ENCODE assay signal across 19 cellular contexts in the genomic region with DNA sequence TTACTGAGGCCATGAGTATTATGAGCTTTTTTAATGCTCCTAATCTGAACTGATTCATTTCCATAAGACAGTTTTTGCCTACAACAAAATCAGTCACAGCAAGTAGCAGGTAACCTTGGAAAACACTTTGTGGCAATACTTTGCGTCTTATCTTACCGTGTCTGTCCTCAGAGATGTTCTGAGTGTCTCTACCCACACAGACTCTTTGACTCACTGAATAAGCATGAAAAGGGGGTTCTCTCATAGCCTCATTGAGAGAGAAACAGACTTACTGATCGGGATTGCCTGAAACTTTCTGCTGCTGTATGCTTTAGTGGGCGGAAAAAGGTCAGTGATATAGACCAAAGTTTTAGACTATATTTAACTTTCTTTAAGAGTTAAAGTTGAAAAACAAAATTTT.
"Had no signal": no experiment of that assay in that cellular context is flagged by ENCODE, and none has a peak within 500 bp of the region (broad histone marks: within the 10 kb centered on the region; RNA-seq: fewer than 3 reads in every experiment).

No MANE protein-coding gene starts in this region.

- H3K9me3 ChIP-seq: right lobe of liver, thyroid gland had no signal

- H3K27me3 Mint-ChIP-seq: activated CD4-positive, alpha-beta T cell treated with anti-CD3 and anti-CD28 coated beads, Interleukin-2, amount 10 ng/mL, durations not matched to agents 7 days and 5 days; activated naive CD8-positive, alpha-beta T cell treated with anti-CD3 and anti-CD28 coated beads, Interleukin-2, amount 10 ng/mL, durations not matched to agents 7 days and 5 days; central memory CD8-positive, alpha-beta T cell; stimulated activated memory B cell treated with anti-CD40 and anti-IgM and Interleukin-4, amounts not matched to agents 10 μg/mL and 1 μg/mL and 100 μg/mL, for 72 hours had no signal

- H3K36me3 Mint-ChIP-seq: activated naive CD8-positive, alpha-beta T cell treated with anti-CD3 and anti-CD28 coated beads, Interleukin-2, amount 10 ng/mL, durations not matched to agents 7 days and 5 days; mesothelial cell of epicardium; stimulated activated memory B cell treated with anti-CD40 and anti-IgM and Interleukin-4, amounts not matched to agents 10 μg/mL and 1 μg/mL and 100 μg/mL, for 72 hours; WTC11 had no signal

- H3K79me2 ChIP-seq: hepatocyte, parathyroid adenoma had no signal

- H3K4me3 ChIP-seq: coronary artery, hepatocyte, lung, right lobe of liver, thyroid gland had no signal

- H3K9me3 Mint-ChIP-seq: activated CD4-positive, alpha-beta T cell treated with anti-CD3 and anti-CD28 coated beads, Interleukin-2, amount 10 ng/mL, durations not matched to agents 7 days and 5 days; activated naive CD8-positive, alpha-beta T cell treated with anti-CD3 and anti-CD28 coated beads, Interleukin-2, amount 10 ng/mL, durations not matched to agents 7 days and 5 days; central memory CD8-positive, alpha-beta T cell; mesothelial cell of epicardium; stimulated activated memory B cell treated with anti-CD40 and anti-IgM and Interleukin-4, amounts not matched to agents 10 μg/mL and 1 μg/mL and 100 μg/mL, for 72 hours; WTC11 had no signal

- H3K4me2 ChIP-seq: hepatocyte had no signal

- H2AFZ ChIP-seq: hepatocyte, parathyroid adenoma had no signal

- H3K27ac ChIP-seq: coronary artery, foreskin keratinocyte, hepatocyte, parathyroid adenoma, right lobe of liver, thyroid gland had no signal

- H3K4me1 Mint-ChIP-seq: nephron; stimulated activated memory B cell treated with anti-CD40 and anti-IgM and Interleukin-4, amounts not matched to agents 10 μg/mL and 1 μg/mL and 100 μg/mL, for 72 hours had no signal

- H3K36me3 ChIP-seq: right lobe of liver, thyroid gland had no signal

- H3K27me3 ChIP-seq: foreskin keratinocyte, hepatocyte, right lobe of liver, thyroid gland had no signal

- H3K4me1 ChIP-seq: parathyroid adenoma, right lobe of liver, thyroid gland had no signal

- H3K9ac ChIP-seq: parathyroid adenoma had no signal

- DNase-seq: activated CD4-positive, alpha-beta T cell treated with anti-CD3 and anti-CD28 coated beads, Interleukin-2, amount 10 ng/mL, durations not matched to agents 7 days and 5 days; activated gamma-delta T cell treated with Interleukin-2 at 50 U/mL for 16 hours; activated naive CD8-positive, alpha-beta T cell treated with anti-CD3 and anti-CD28 coated beads, Interleukin-2, amount 10 ng/mL, durations not matched to agents 7 days and 5 days; aorta; foreskin keratinocyte; islet precursor cell; right lobe of liver; stimulated activated CD4-positive, alpha-beta T cell treated with anti-CD3 and anti-CD28 coated beads, Interleukin-4, amount 100 ng/mL, for 24 hours; T-helper 17 cell; thyroid gland had no signal

- H3K4me3 Mint-ChIP-seq: activated CD4-positive, alpha-beta T cell treated with anti-CD3 and anti-CD28 coated beads, Interleukin-2, amount 10 ng/mL, durations not matched to agents 7 days and 5 days; activated naive CD8-positive, alpha-beta T cell treated with anti-CD3 and anti-CD28 coated beads, Interleukin-2, amount 10 ng/mL, durations not matched to agents 7 days and 5 days; central memory CD8-positive, alpha-beta T cell; mesothelial cell of epicardium; nephron; stimulated activated memory B cell treated with anti-CD40 and anti-IgM and Interleukin-4, amounts not matched to agents 10 μg/mL and 1 μg/mL and 100 μg/mL, for 72 hours; T-helper 17 cell; WTC11 had no signal

- ATAC-seq: foreskin keratinocyte; right lobe of liver; stimulated activated memory B cell treated with anti-CD40 and anti-IgM and Interleukin-4, amounts not matched to agents 10 μg/mL and 1 μg/mL and 100 μg/mL, for 72 hours; T-helper 17 cell; WTC11 had no signal
